8 cellular contexts compared by ENCODE assay signal in the genomic region with DNA sequence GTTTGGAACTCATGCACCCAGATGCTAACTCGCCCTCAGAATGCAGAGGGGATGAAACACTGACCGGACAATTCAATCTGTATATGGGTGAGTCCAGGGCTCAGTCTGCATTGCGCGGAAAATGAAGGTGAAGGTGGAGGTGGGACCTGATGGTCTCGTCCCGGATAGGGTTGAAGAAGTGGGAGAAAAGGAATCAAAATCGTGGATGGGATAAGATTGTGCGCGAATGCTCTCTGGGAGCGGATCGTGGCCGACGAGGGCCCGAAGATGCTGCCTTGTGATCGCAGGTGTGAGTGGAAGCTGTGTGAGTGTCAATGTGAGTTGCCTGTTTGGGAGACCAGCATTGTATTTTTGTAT. TPM values are rescaled to one million over a fixed set of nuclear protein-coding genes. Genes with fewer than 3 reads are reported as not detected.
DNase-seq lines count a peak whose midpoint lies in the region; ATAC-seq and TF ChIP-seq lines count a peak whose summit lies in the region.

No MANE protein-coding gene starts in this region.

- peaks cover 44% of the 10 kb centered on the region for H3K36me3 Mint-ChIP-seq in activated CD4-positive, alpha-beta T cell treated with anti-CD3 and anti-CD28 coated beads, Interleukin-2, amount 10 ng/mL, durations not matched to agents 7 days and 5 days (ENCODE audit: low read depth)
- H3K36me3 Mint-ChIP-seq in T-cell, result peaks cover 21% of the 10 kb centered on the region

- peak overlapping the region; percentile 98 for H3K4me3 Mint-ChIP-seq in activated CD4-positive, alpha-beta T cell treated with anti-CD3 and anti-CD28 coated beads, Interleukin-2, amount 10 ng/mL, durations not matched to agents 7 days and 5 days
- peak overlapping the region; percentile 95 to 96 (median 96) for H3K4me3 Mint-ChIP-seq in T-cell
- peak overlapping the region; percentile 91 to 95 for H3K4me3 Mint-ChIP-seq in stimulated activated naive CD8-positive, alpha-beta T cell treated with anti-CD3 and anti-CD28 coated beads, Interleukin-15, amount 100 ng/mL, for 72 hours

- H3K4me1 Mint-ChIP-seq in activated CD4-positive, alpha-beta T cell treated with anti-CD3 and anti-CD28 coated beads, Interleukin-2, amount 10 ng/mL, durations not matched to agents 7 days and 5 days, result peaks cover 28% of the 10 kb centered on the region
- peaks cover 24 to 27% (median 25%) of the 10 kb centered on the region in 3 donors for H3K4me1 Mint-ChIP-seq in T-cell
- peaks cover 18% of the 10 kb centered on the region for H3K4me1 Mint-ChIP-seq in stimulated activated naive CD8-positive, alpha-beta T cell treated with anti-CD3 and anti-CD28 coated beads, Interleukin-15, amount 100 ng/mL, for 72 hours

- H3K27ac Mint-ChIP-seq in activated CD4-positive, alpha-beta T cell treated with anti-CD3 and anti-CD28 coated beads, Interleukin-2, amount 10 ng/mL, durations not matched to agents 7 days and 5 days, result peak overlapping the region; percentile 94
- peak overlapping the region; percentile 87 to 94 for H3K27ac Mint-ChIP-seq in T-cell
- peak overlapping the region in 1 of 2 donors; percentile 93 for H3K27ac Mint-ChIP-seq in stimulated activated naive CD8-positive, alpha-beta T cell treated with anti-CD3 and anti-CD28 coated beads, Interleukin-15, amount 100 ng/mL, for 72 hours

- peaks cover 27% of the 10 kb centered on the region for H3K79me2 ChIP-seq in hepatocyte

- no peaks in the 10 kb centered on the region for H3K9me3 ChIP-seq in hepatocyte (ENCODE audit: low read depth)

- POLR2A ChIA-PET in activated CD4-positive, alpha-beta T cell treated with anti-CD3 and anti-CD28 coated beads, Interleukin-2, amount 10 ng/mL, durations not matched to agents 7 days and 5 days (lab: Charles Lee), result interaction anchor here (1.0 kb wide), 1 partner anchor 168 kb away, joined by 3 read pairs; a partner anchor contains a TSS
- POLR2A ChIA-PET in T-cell (lab: Charles Lee), result interaction anchor here in 1 of 2 donors (0.8 kb wide), 1 partner anchor 64 kb away, joined by 7 read pairs; no protein-coding TSS in a partner anchor

- H3K4me2 ChIP-seq in hepatocyte, result peak overlapping the region; percentile 74

- no peaks in the 10 kb centered on the region for H3K27me3 Mint-ChIP-seq in activated CD4-positive, alpha-beta T cell treated with anti-CD3 and anti-CD28 coated beads, Interleukin-2, amount 10 ng/mL, durations not matched to agents 7 days and 5 days
- no peaks in the 10 kb centered on the region for H3K27me3 Mint-ChIP-seq in T-cell
- H3K27me3 Mint-ChIP-seq in stimulated activated naive CD8-positive, alpha-beta T cell treated with anti-CD3 and anti-CD28 coated beads, Interleukin-15, amount 100 ng/mL, for 72 hours, result no peaks in the 10 kb centered on the region

- CTCF ChIA-PET in activated CD4-positive, alpha-beta T cell treated with anti-CD3 and anti-CD28 coated beads, Interleukin-2, amount 10 ng/mL, durations not matched to agents 7 days and 5 days (lab: Charles Lee), result interaction anchor here (0.6 to 1.6 kb wide), 7 partner anchors 15 to 645 kb away, joined by 3 to 4 read pairs (median 3); a partner anchor contains a TSS
- CTCF ChIA-PET in T-cell (lab: Charles Lee), result interaction anchor here in 1 of 2 donors (0.6 to 1.0 kb wide), 2 partner anchors 77 to 91 kb away, joined by 4 read pairs; a partner anchor contains a TSS

- no peak overlapping the region for H3K27ac ChIP-seq in hepatocyte

- H3K4me3 ChIP-seq in hepatocyte, result peak overlapping the region; percentile 74

- H2AFZ ChIP-seq in hepatocyte, result peak overlapping the region; percentile 70

- no peaks in the 10 kb centered on the region for H3K27me3 ChIP-seq in hepatocyte

- DNase-seq in activated CD4-positive, alpha-beta T cell treated with anti-CD3 and anti-CD28 coated beads, Interleukin-2, amount 10 ng/mL, durations not matched to agents 7 days and 5 days, result no peak
- DNase-seq in activated CD4-positive, alpha-beta T cell treated with anti-CD3 and anti-CD28 coated beads, Interleukin-2, amount 50 U/mL, for 1 hour, result no peak
- DNase-seq in T-cell (no peak), hepatocyte (ENCODE audit: low spot score) (no peak), inferior parietal cortex (ENCODE audit: extremely low spot score) (no peak), NCI-H446 (lab: John Stamatoyannopoulos, UW) (no peak)
- DNase-seq in stimulated activated naive CD8-positive, alpha-beta T cell treated with anti-CD3 and anti-CD28 coated beads, Interleukin-15, amount 100 ng/mL, for 72 hours, result no peak
- DNase-seq in stimulated activated CD4-positive, alpha-beta T cell treated with anti-CD3 and anti-CD28 coated beads, Interleukin-4, amount 100 ng/mL, for 1 hour, result no peak

- WGBS in hepatocyte (ENCODE audit: low lambda C conversion rate, missing lambda C conversion rate), result 27% methylated on average over 15 of the region's 15 CpGs

- no peaks in the 10 kb centered on the region for H4K20me1 ChIP-seq in hepatocyte (ENCODE audit: insufficient read depth, poor library complexity, severe bottlenecking)

- no peaks in the 10 kb centered on the region for H3K9me2 ChIP-seq in hepatocyte (replicated peaks; ENCODE audit: insufficient read depth)

- no peaks in the 10 kb centered on the region for H3K4me1 ChIP-seq in hepatocyte (ENCODE audit: insufficient read depth)

- H3K9me3 Mint-ChIP-seq in activated CD4-positive, alpha-beta T cell treated with anti-CD3 and anti-CD28 coated beads, Interleukin-2, amount 10 ng/mL, durations not matched to agents 7 days and 5 days, result peaks cover 40% of the 10 kb centered on the region
- peaks cover 8 to 19% (median 15%) of the 10 kb centered on the region in 3 donors for H3K9me3 Mint-ChIP-seq in T-cell
- H3K9me3 Mint-ChIP-seq in stimulated activated naive CD8-positive, alpha-beta T cell treated with anti-CD3 and anti-CD28 coated beads, Interleukin-15, amount 100 ng/mL, for 72 hours, result peaks cover 15 to 22% of the 10 kb centered on the region in 2 donors

- no peak for TF ChIP-seq CTCF in hepatocyte (IDR thresholded peaks at IDR 0.05; ENCODE audit: poor library complexity)

- ATAC-seq in T-cell (replicated peaks in 1 of 4), result peak in 3 of 4 experiments; percentile 24 to 33 (median 28)
- ATAC-seq in stimulated activated naive CD8-positive, alpha-beta T cell treated with anti-CD3 and anti-CD28 coated beads, Interleukin-15, amount 100 ng/mL, for 72 hours, result peak; percentile 2

- no peaks in the 10 kb centered on the region for H3K36me3 ChIP-seq in hepatocyte (replicated peaks; ENCODE audit: insufficient read depth, low read depth)

RNA-seq across cellular contexts. Expression of a gene that starts 0.6 kb away (rescaled TPM):
- total RNA-seq in activated CD4-positive, alpha-beta T cell treated with anti-CD3 and anti-CD28 coated beads, Interleukin-2, amount 10 ng/mL, durations not matched to agents 7 days and 5 days, result 1 to 10 TPM; 7.4 to 9.3 TPM
- total RNA-seq in T-cell, result 1 to 10 TPM; 1.5 to 5.7 (median 4.7) TPM
- total RNA-seq in hepatocyte, result 3.3 and 7.6 TPM in 2 replicates
- polyA plus RNA-seq in hepatocyte, result 0.64 and 1.1 TPM in 2 replicates
